ENCODE assay signal across 9 cellular contexts in genomic region chr7:20556091-20556490, GRCh38. TPM values are rescaled to one million over a fixed set of nuclear protein-coding genes. Genes with fewer than 3 reads are reported as not detected.
"Had no signal": no experiment of that assay in that cellular context is flagged by ENCODE, and none has a peak within 500 bp of the region (broad histone marks: within the 10 kb centered on the region; RNA-seq: fewer than 3 reads in every experiment).

No MANE protein-coding gene starts in this region.

- DNase-seq: H7, HCEC 1CT, KBM-7 had no signal

- H3K4me3 ChIP-seq: GM23338 had no signal

- H3K4me2 ChIP-seq: GM23338, KMS-11 had no signal

- ATAC-seq: GM23338, HepG2 had no signal

- H3K27ac ChIP-seq: HL-60, KMS-11 had no signal

RNA-seq across cellular contexts. Expression of gene ABCB5, which starts 59.4 kb away (rescaled TPM):
- total RNA-seq: GM23338, H1, HepG2, HT1080 had no signal
